Comparison of ENCODE assay signal across 16 cellular contexts in the genomic region with DNA sequence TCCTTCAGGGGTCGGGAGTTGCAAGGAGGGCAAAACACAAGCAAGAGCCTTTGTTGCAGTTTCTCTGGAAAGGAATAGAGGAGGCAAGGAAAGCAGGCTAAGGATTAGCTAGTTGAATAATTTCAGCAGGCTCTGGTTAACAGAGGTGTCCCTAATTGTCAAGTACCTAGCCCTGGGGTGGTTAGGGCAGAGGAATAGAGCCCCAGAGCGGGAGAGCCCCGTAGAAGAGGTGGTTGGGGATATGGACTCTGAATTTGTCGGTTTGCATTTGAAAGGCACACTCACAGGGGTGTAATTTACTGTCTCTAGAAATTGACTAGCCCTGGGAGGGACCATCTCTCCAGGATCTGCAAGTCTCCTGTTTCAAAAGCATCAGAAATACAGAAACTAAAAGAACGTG.
DNase-seq lines count a peak whose midpoint lies in the region; ATAC-seq, FAIRE-seq and TF ChIP-seq lines count a peak whose summit lies in the region.
"Had no signal": no experiment of that assay in that cellular context is flagged by ENCODE, and none has a peak within 500 bp of the region (broad histone marks: within the 10 kb centered on the region; RNA-seq: fewer than 3 reads in every experiment).

No MANE protein-coding gene starts in this region.

- H3K14ac ChIP-seq in H1 (ENCODE audit: insufficient read length) (no peak overlapping the region), neuronal stem cell (ENCODE audit: low read length) (no peak overlapping the region)

- no peak overlapping the region for H4K5ac ChIP-seq in H1 (ENCODE audit: insufficient read length, low read depth, low read length)

- H3K27ac ChIP-seq in GM23338 (ENCODE audit: low read depth) (no peak overlapping the region), H1 (ENCODE audit: low read depth, low read length) (no peak overlapping the region), iPS DF 6.9 (ENCODE audit: low read length) (no peak overlapping the region), neuronal stem cell (replicated peaks; ENCODE audit: low read length) (peak overlapping the region; percentile 30)
- H3K27ac ChIP-seq: BLaER1 treated with 17β-estradiol and CSF1 and Interleukin-3, amounts not matched to agents 10 nM and 100 nM had no signal

- H3K79me1 ChIP-seq in H1 (ENCODE audit: low read depth, low read length) = no peaks in the 10 kb centered on the region
- no peaks in the 10 kb centered on the region for H3K79me1 ChIP-seq in neuronal stem cell (ENCODE audit: low read depth, low read length)

- intact Hi-C loops in natural killer cell (cut with micrococcal nuclease) = no loop called here

- H3K9me3 ChIP-seq in H1 (ENCODE audit: insufficient read depth in 2 of 2, low read depth in 1 of 2, low read length in 1 of 2) = peaks cover 8 to 10% of the 10 kb centered on the region in 2 experiments; a peak in 3 of 4 replicates
- H3K9me3 ChIP-seq in iPS DF 6.9 (ENCODE audit: control insufficient read depth, insufficient read depth, low read length) = peaks cover 4% of the 10 kb centered on the region
- peaks cover 9 to 16% of the 10 kb centered on the region in 2 donors for H3K9me3 ChIP-seq in neuronal stem cell (replicated peaks in 1 of 2; ENCODE audit: control insufficient read depth in 2 of 2, insufficient read depth in 1 of 2, low read depth in 1 of 2, low read length in 2 of 2)

- H3K9me3 Mint-ChIP-seq in GM23338 = peaks cover 29% of the 10 kb centered on the region
- H3K9me3 Mint-ChIP-seq in natural killer cell = peaks cover 7 to 8% of the 10 kb centered on the region in 2 donors

- H3K4me3 Mint-ChIP-seq in GM23338 (no peak overlapping the region), natural killer cell (no peak overlapping the region)
- H3K4me3 Mint-ChIP-seq: CD4-positive, CD25-positive, alpha-beta regulatory T cell had no signal

- H2AK5ac ChIP-seq in H1 (ENCODE audit: low read depth, low read length) = no peak overlapping the region
- no peak overlapping the region for H2AK5ac ChIP-seq in neuronal stem cell (ENCODE audit: low read depth, low read length)

- H3K4ac ChIP-seq in H1 (replicated peaks; ENCODE audit: insufficient read length, low read depth, low read length) (no peak overlapping the region), neuronal stem cell (ENCODE audit: low read length) (no peak overlapping the region)

- peak in 1 of 2 experiments; percentile 38; a peak in 1 of 4 replicates for TF ChIP-seq RAD21 in H1 (IDR thresholded peaks at IDR 0.05 in 1 of 2, conservative IDR thresholded peaks at IDR 0.05 in 1 of 2; ENCODE audit: low read depth in 2 of 2, low read length in 2 of 2)

- H3K27ac Mint-ChIP-seq in GM23338 (no peak overlapping the region), natural killer cell (no peak overlapping the region)
- H3K27ac Mint-ChIP-seq: CD4-positive, CD25-positive, alpha-beta regulatory T cell had no signal

- H3K4me3 ChIP-seq in GM23338 (no peak overlapping the region), H1 (ENCODE audit: extremely low read depth in 1 of 4, insufficient read depth in 2 of 4, low read depth in 3 of 4, low read length in 4 of 4) (no peak overlapping the region), iPS DF 6.9 (ENCODE audit: low read length) (no peak overlapping the region), neuronal stem cell (ENCODE audit: low read length in 2 of 2) (no peak overlapping the region)
- H3K4me3 ChIP-seq: BLaER1 treated with 17β-estradiol and CSF1 and Interleukin-3, amounts not matched to agents 10 nM and 100 nM; GM12878 had no signal

- H4K8ac ChIP-seq in H1 (ENCODE audit: extremely low read depth, insufficient read depth, low read length) (no peak overlapping the region), neuronal stem cell (ENCODE audit: low read depth, low read length) (no peak overlapping the region)

- H3K23me2 ChIP-seq in H1 (ENCODE audit: low read depth, low read length) = no peaks in the 10 kb centered on the region

- peaks cover 18% of the 10 kb centered on the region for H3K4me1 ChIP-seq in GM23338 (ENCODE audit: insufficient read depth)
- H3K4me1 ChIP-seq in H1 (replicated peaks in 1 of 4; ENCODE audit: control insufficient read depth in 3 of 4, insufficient read depth in 4 of 4, low read length in 3 of 4) = peaks cover 0 to 6% (median 3%) of the 10 kb centered on the region in 4 experiments; a peak in 5 of 7 replicates
- H3K4me1 ChIP-seq in iPS DF 6.9 (ENCODE audit: control insufficient read depth, insufficient read depth, low read length) = no peaks in the 10 kb centered on the region
- peaks cover 5 to 16% of the 10 kb centered on the region in 2 donors for H3K4me1 ChIP-seq in neuronal stem cell (ENCODE audit: control insufficient read depth in 2 of 2, insufficient read depth in 1 of 2, low read depth in 1 of 2, low read length in 2 of 2)
- H3K4me1 ChIP-seq: BLaER1 treated with 17β-estradiol and CSF1 and Interleukin-3, amounts not matched to agents 10 nM and 100 nM had no signal

- no peak overlapping the region for H2AFZ ChIP-seq in GM23338
- H2AFZ ChIP-seq in H1 (ENCODE audit: low read length) = no peak overlapping the region
- H2AFZ ChIP-seq in neuronal stem cell (ENCODE audit: low read length) = no peak overlapping the region

- H3K23ac ChIP-seq in H1 (ENCODE audit: insufficient read length) (no peak overlapping the region), neuronal stem cell (ENCODE audit: low read depth, low read length, poor library complexity) (no peak overlapping the region)

- no peak overlapping the region for H2BK20ac ChIP-seq in H1 (ENCODE audit: low read length)

- peak; percentile 93 for DNase-seq in GM23338 (ENCODE audit: low spot score)
- DNase-seq in H1 (ENCODE audit: low read depth in 1 of 2, low spot score in 2 of 2) = peak; percentile 60 to 72
- DNase-seq in iPS DF 6.9 (ENCODE audit: low read depth, low spot score) = peak; percentile 71
- DNase-seq in neuronal stem cell (ENCODE audit: low spot score) = no peak
- DNase-seq in natural killer cell = no peak
- DNase-seq in NCI-H1417 treated with DMSO at 0.1 percent for 48 hours (lab: John Stamatoyannopoulos, UW) = no peak
- DNase-seq: 8988T; ACHN; CD4-positive, CD25-positive, alpha-beta regulatory T cell; DMS 273 treated with DMSO at 0.1 percent for 48 hours; GOT3; IMR-90 had no signal

- peaks cover 69% of the 10 kb centered on the region for H3K27me3 Mint-ChIP-seq in GM23338 (ENCODE audit: insufficient read depth, low read depth, poor library complexity)
- no peaks in the 10 kb centered on the region for H3K27me3 Mint-ChIP-seq in natural killer cell (ENCODE audit: low read depth in 2 of 2)
- H3K27me3 Mint-ChIP-seq: CD4-positive, CD25-positive, alpha-beta regulatory T cell had no signal

- peaks cover 13% of the 10 kb centered on the region for H4K20me1 ChIP-seq in GM23338 (replicated peaks; ENCODE audit: insufficient read depth)
- H4K20me1 ChIP-seq in H1 (replicated peaks in 1 of 2; ENCODE audit: control insufficient read depth in 1 of 2, insufficient read depth in 2 of 2, low read length in 2 of 2) = peaks cover 2 to 3% of the 10 kb centered on the region in 2 experiments
- H4K20me1 ChIP-seq: BLaER1 treated with 17β-estradiol and CSF1 and Interleukin-3, amounts not matched to agents 10 nM and 100 nM had no signal

- no peak for TF ChIP-seq POLR2A in H1 (IDR thresholded peaks at IDR 0.05; ENCODE audit: control extremely low read depth in 1 of 2, low read depth in 2 of 2, low read length in 2 of 2)

- ATAC-seq in GM23338 (peak; percentile 100), natural killer cell (no peak), GM19455 (IDR thresholded peaks at IDR 0.05; ENCODE audit: unreplicated experiment) (no peak)
- ATAC-seq: GM12878, HCT116 had no signal

- H2BK5ac ChIP-seq in H1 (ENCODE audit: low read depth, low read length) (no peak overlapping the region), neuronal stem cell (ENCODE audit: low read length) (no peak overlapping the region)

- H3K56ac ChIP-seq in H1 (replicated peaks; ENCODE audit: insufficient read length, low read depth, low read length) = no peak overlapping the region

- no peak overlapping the region for H3K18ac ChIP-seq in H1 (ENCODE audit: extremely low read depth, low read length)
- H3K18ac ChIP-seq in neuronal stem cell (ENCODE audit: low read length) = no peak overlapping the region

- H2BK12ac ChIP-seq in H1 (ENCODE audit: low read depth, low read length) (no peak overlapping the region), neuronal stem cell (ENCODE audit: low read length) (no peak overlapping the region)

- H3K36me3 ChIP-seq in GM23338 (ENCODE audit: insufficient read depth) (no peaks in the 10 kb centered on the region), H1 (ENCODE audit: control insufficient read depth in 2 of 4, insufficient read depth in 4 of 4, low read length in 3 of 4) (no peaks in the 10 kb centered on the region), iPS DF 6.9 (ENCODE audit: control insufficient read depth, insufficient read depth, low read length) (no peaks in the 10 kb centered on the region), neuronal stem cell (replicated peaks in 1 of 2; ENCODE audit: control insufficient read depth in 2 of 2, insufficient read depth in 2 of 2, low read length in 2 of 2) (no peaks in the 10 kb centered on the region)
- H3K36me3 ChIP-seq: BLaER1 treated with 17β-estradiol and CSF1 and Interleukin-3, amounts not matched to agents 10 nM and 100 nM had no signal

- H4K91ac ChIP-seq in H1 (replicated peaks; ENCODE audit: insufficient read length, low read length) (no peak overlapping the region), neuronal stem cell (ENCODE audit: low read depth, low read length, poor library complexity) (no peak overlapping the region)

- CTCF ChIA-PET in H1 (lab: Charles Lee; ENCODE audit: partially characterized antibody) = interaction anchor here (0.8 kb wide), 1 partner anchor 124 kb away, joined by 3 read pairs; no protein-coding TSS in a partner anchor

- H3F3A ChIP-seq in GM23338 (replicated peaks; ENCODE audit: low read depth) = no peaks in the 10 kb centered on the region

- no peak overlapping the region for H2BK15ac ChIP-seq in H1 (ENCODE audit: low read length)
- H2BK15ac ChIP-seq in neuronal stem cell (ENCODE audit: low read length) = no peak overlapping the region

- POLR2A ChIA-PET in H1 (lab: Charles Lee; ENCODE audit: partially characterized antibody) = no interaction called here

- no peaks in the 10 kb centered on the region for H3K79me2 ChIP-seq in GM23338 (replicated peaks; ENCODE audit: insufficient read depth)
- no peaks in the 10 kb centered on the region for H3K79me2 ChIP-seq in H1 (ENCODE audit: control insufficient read depth in 1 of 2, insufficient read depth in 2 of 2, low read length in 2 of 2)

- H3K4me2 ChIP-seq in GM23338 (no peak overlapping the region), H1 (ENCODE audit: insufficient read depth in 1 of 2, low read depth in 2 of 2, low read length in 2 of 2) (peak overlapping the region in 1 of 2 experiments; percentile 18; a peak in 1 of 4 replicates), neuronal stem cell (ENCODE audit: insufficient read depth, low read length, poor library complexity, severe bottlenecking) (no peak overlapping the region)
- H3K4me2 ChIP-seq: BLaER1 treated with 17β-estradiol and CSF1 and Interleukin-3, amounts not matched to agents 10 nM and 100 nM had no signal

- H2BK120ac ChIP-seq in H1 (replicated peaks; ENCODE audit: low read depth, low read length) (no peak overlapping the region), neuronal stem cell (ENCODE audit: low read depth, low read length) (no peak overlapping the region)

- peak in 1 of 2 experiments; percentile 62; a peak in 1 of 3 replicates for TF ChIP-seq EP300 in H1 (IDR thresholded peaks at IDR 0.05; ENCODE audit: borderline replicate concordance in 1 of 2, low read depth in 2 of 2, low read length in 2 of 2)

- no peaks in the 10 kb centered on the region for H3K9me2 ChIP-seq in GM23338 (ENCODE audit: insufficient read depth)

- peak; percentile 94 for FAIRE-seq in H1 (lab: Jason Lieb, UNC)
- FAIRE-seq: GM12878 had no signal

- TF ChIP-seq CTCF in GM23338 (conservative IDR thresholded peaks at IDR 0.05; ENCODE audit: low read depth in 2 of 2) (no peak), H1 (IDR thresholded peaks at IDR 0.05; ENCODE audit: control extremely low read depth in 1 of 3, insufficient read depth in 1 of 3, low read depth in 1 of 3, low read length in 3 of 3) (no peak), natural killer cell (IDR thresholded peaks at IDR 0.05) (no peak)

- H3K9ac ChIP-seq in H1 (replicated peaks in 1 of 4; ENCODE audit: extremely low read depth in 1 of 4, low read depth in 3 of 4, low read length in 3 of 4) (no peak overlapping the region), neuronal stem cell (ENCODE audit: low read depth, low read length, poor library complexity) (no peak overlapping the region)
- H3K9ac ChIP-seq: BLaER1 treated with 17β-estradiol and CSF1 and Interleukin-3, amounts not matched to agents 10 nM and 100 nM had no signal

- H3K4me1 Mint-ChIP-seq in GM23338 = peaks cover 29% of the 10 kb centered on the region
- no peaks in the 10 kb centered on the region for H3K4me1 Mint-ChIP-seq in natural killer cell
- H3K4me1 Mint-ChIP-seq: CD4-positive, CD25-positive, alpha-beta regulatory T cell had no signal

- 4% methylated on average over 5 of the region's 5 CpGs; no CpG with 5 or more reads in 1 of the 2 experiments for WGBS in H1 (ENCODE audit: extremely low coverage in 1 of 2, insufficient coverage in 1 of 2, insufficient read length in 1 of 2, insufficient replicate concordance in 2 of 2, low coverage in 1 of 2, low lambda C conversion rate in 2 of 2, missing lambda C conversion rate in 1 of 2), 2 experiments
- WGBS in iPS DF 6.9 (ENCODE audit: insufficient coverage, insufficient read length) = no CpG with 5 or more reads among the region's 5 CpGs
- WGBS in neuronal stem cell (ENCODE audit: extremely low coverage in 2 of 2, insufficient read length in 2 of 2, insufficient replicate concordance in 1 of 2), 2 donors = no CpG with 5 or more reads among the region's 5 CpGs

- H3K27me3 ChIP-seq in GM23338 (ENCODE audit: insufficient read depth) = peaks cover 98% of the 10 kb centered on the region
- H3K27me3 ChIP-seq in H1 (replicated peaks in 1 of 4; ENCODE audit: control insufficient read depth in 3 of 4, extremely low read depth in 1 of 4, insufficient read depth in 3 of 4, low read length in 3 of 4) = peaks cover 14 to 48% (median 40%) of the 10 kb centered on the region in 4 experiments
- peaks cover 24% of the 10 kb centered on the region for H3K27me3 ChIP-seq in iPS DF 6.9 (ENCODE audit: control insufficient read depth, insufficient read depth, low read length)
- H3K27me3 ChIP-seq in neuronal stem cell (ENCODE audit: control insufficient read depth in 3 of 3, insufficient read depth in 3 of 3, low read depth in 1 of 3, low read length in 3 of 3) = no peaks in the 10 kb centered on the region
- H3K27me3 ChIP-seq: BLaER1 treated with 17β-estradiol and CSF1 and Interleukin-3, amounts not matched to agents 10 nM and 100 nM had no signal

- H3K36me3 Mint-ChIP-seq in GM23338 (ENCODE audit: low read depth) (peaks cover 21% of the 10 kb centered on the region), natural killer cell (peaks cover 6% of the 10 kb centered on the region)
- H3K36me3 Mint-ChIP-seq: CD4-positive, CD25-positive, alpha-beta regulatory T cell had no signal

Comparison
In these comparisons a context has a peak if more than half of its experiments do, and no peak if none do; other contexts are left out.
1. DNase-seq: peak in GM23338 (single experiment), H1 (2 of 2) and iPS DF 6.9 (single experiment); none in neuronal stem cell (single experiment), natural killer cell (single experiment) and NCI-H1417 treated with DMSO at 0.1 percent for 48 hours (single experiment).